In the genomic region with DNA sequence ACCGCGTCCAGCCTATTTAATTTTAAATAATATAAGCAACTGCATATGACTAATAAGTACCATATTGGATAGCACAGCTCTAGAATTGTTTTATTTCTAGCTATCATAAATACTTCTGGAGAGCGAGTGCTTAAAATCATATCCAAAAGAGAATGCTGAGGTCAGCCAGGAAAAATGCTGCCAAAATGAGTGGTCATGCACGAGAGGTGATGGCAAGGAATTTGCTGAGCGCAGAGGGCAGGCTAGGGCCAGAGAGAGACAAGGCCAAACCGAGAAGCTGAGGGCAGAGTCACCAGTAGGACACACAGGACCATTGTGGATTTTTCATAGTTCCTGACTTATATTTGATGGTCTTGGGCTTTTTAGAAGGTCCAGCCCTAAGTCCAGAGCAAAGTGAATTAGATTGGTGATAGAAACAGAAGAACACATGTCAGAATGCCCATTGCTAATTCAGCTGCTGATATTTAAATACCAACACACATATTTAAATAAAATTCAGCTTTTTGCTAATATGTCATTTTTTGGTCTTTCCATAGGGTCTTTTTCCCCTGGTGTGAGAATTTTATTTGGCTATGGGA, we compare ENCODE assay signal across 1 cellular context.
TF ChIP-seq lines count a peak whose summit lies in the region.

No MANE protein-coding gene starts in this region.

TF ChIP-seq in SK-N-SH treated with all-trans-retinoic acid at 6 μM for 48 hours, 23 proteins besides CTCF, POLR2A, EP300 and RAD21 (continued from another document):
- TF ChIP-seq ZC3H10 (CRISPR knock-in tag; IDR thresholded peaks at IDR 0.05), result no peak
- TF ChIP-seq CSDC2 (CRISPR knock-in tag; IDR thresholded peaks at IDR 0.05), result no peak
- no peak for TF ChIP-seq BACH2 (CRISPR knock-in tag; IDR thresholded peaks at IDR 0.05; ENCODE audit: borderline replicate concordance)
- TF ChIP-seq, protein P1, sequence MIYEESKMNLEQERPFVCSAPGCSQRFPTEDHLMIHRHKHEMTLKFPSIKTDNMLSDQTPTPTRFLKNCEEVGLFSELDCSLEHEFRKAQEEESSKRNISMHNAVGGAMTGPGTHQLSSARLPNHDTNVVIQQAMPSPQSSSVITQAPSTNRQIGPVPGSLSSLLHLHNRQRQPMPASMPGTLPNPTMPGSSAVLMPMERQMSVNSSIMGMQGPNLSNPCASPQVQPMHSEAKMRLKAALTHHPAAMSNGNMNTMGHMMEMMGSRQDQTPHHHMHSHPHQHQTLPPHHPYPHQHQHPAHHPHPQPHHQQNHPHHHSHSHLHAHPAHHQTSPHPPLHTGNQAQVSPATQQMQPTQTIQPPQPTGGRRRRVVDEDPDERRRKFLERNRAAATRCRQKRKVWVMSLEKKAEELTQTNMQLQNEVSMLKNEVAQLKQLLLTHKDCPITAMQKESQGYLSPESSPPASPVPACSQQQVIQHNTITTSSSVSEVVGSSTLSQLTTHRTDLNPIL (CRISPR knock-in tag; IDR thresholded peaks at IDR 0.05; ENCODE audit: low read depth), result no peak
- TF ChIP-seq TCF4 (CRISPR knock-in tag; IDR thresholded peaks at IDR 0.05; ENCODE audit: borderline replicate concordance), result no peak
- no peak for TF ChIP-seq PPARA (CRISPR knock-in tag; IDR thresholded peaks at IDR 0.05; ENCODE audit: borderline replicate concordance)
